Comparison of ENCODE assay signal across 28 cellular contexts in genomic region chr1:11380500-11380899, GRCh38.
"Had no signal": no experiment of that assay in that cellular context is flagged by ENCODE, and none has a peak within 500 bp of the region (broad histone marks: within the 10 kb centered on the region; RNA-seq: fewer than 3 reads in every experiment).

No MANE protein-coding gene starts in this region.

- H3K27ac ChIP-seq: neural progenitor cell, neutrophil, ovary, parathyroid adenoma, psoas muscle, right lobe of liver, sigmoid colon, stomach, thoracic aorta, thyroid gland, tibial nerve, upper lobe of left lung, vagina had no signal

- H3K4me3 Mint-ChIP-seq: natural killer cell; nephron; neural progenitor cell; stimulated activated effector memory CD8-positive, alpha-beta T cell treated with anti-CD3 and anti-CD28 coated beads, Interleukin-12 subunit alpha, Interleukin-12 subunit beta, amount 100 ng/mL, for 72 hours; stimulated activated naive B cell treated with anti-CD40 and anti-IgM and Interleukin-4, amounts not matched to agents 10 μg/mL and 1 μg/mL and 100 μg/mL, for 72 hours; stimulated activated naive CD8-positive, alpha-beta T cell treated with anti-CD3 and anti-CD28 coated beads, Interleukin-15, Interleukin-2, amounts not matched to agents 100 ng/mL and 50 ng/mL, for 24 hours had no signal

- H3K36me3 ChIP-seq: neural progenitor cell, neutrophil, ovary, right lobe of liver, sigmoid colon, stomach, thoracic aorta, thyroid gland, tibial nerve, upper lobe of left lung, vagina had no signal

- H3K9me3 ChIP-seq: neutrophil, ovary, psoas muscle, right lobe of liver, thoracic aorta, thyroid gland, upper lobe of left lung, vagina had no signal

- H3K9ac ChIP-seq: neural progenitor cell, parathyroid adenoma had no signal

- H3K27ac Mint-ChIP-seq: natural killer cell; progenitor cell of endocrine pancreas; stimulated activated effector memory CD8-positive, alpha-beta T cell treated with anti-CD3 and anti-CD28 coated beads, Interleukin-12 subunit alpha, Interleukin-12 subunit beta, amount 100 ng/mL, for 72 hours; stimulated activated naive B cell treated with anti-CD40 and anti-IgM and Interleukin-4, amounts not matched to agents 10 μg/mL and 1 μg/mL and 100 μg/mL, for 72 hours; stimulated activated naive CD8-positive, alpha-beta T cell treated with anti-CD3 and anti-CD28 coated beads, Interleukin-15, Interleukin-2, amounts not matched to agents 100 ng/mL and 50 ng/mL, for 24 hours had no signal

- H3K27me3 ChIP-seq: neural progenitor cell, ovary, right lobe of liver, thyroid gland, upper lobe of left lung, vagina had no signal

- H3K4me2 ChIP-seq: neural progenitor cell had no signal

- H3K27me3 Mint-ChIP-seq: stimulated activated naive CD8-positive, alpha-beta T cell treated with anti-CD3 and anti-CD28 coated beads, Interleukin-15, Interleukin-2, amounts not matched to agents 100 ng/mL and 50 ng/mL, for 24 hours had no signal

- H3K36me3 Mint-ChIP-seq: natural killer cell; stimulated activated effector memory CD8-positive, alpha-beta T cell treated with anti-CD3 and anti-CD28 coated beads, Interleukin-12 subunit alpha, Interleukin-12 subunit beta, amount 100 ng/mL, for 72 hours; stimulated activated naive B cell treated with anti-CD40 and anti-IgM and Interleukin-4, amounts not matched to agents 10 μg/mL and 1 μg/mL and 100 μg/mL, for 72 hours had no signal

- H3K4me3 ChIP-seq: neural progenitor cell, ovary, psoas muscle, right lobe of liver, sigmoid colon, stomach, thoracic aorta, thyroid gland, tibial nerve, upper lobe of left lung, vagina had no signal

- H2AFZ ChIP-seq: neural progenitor cell, parathyroid adenoma had no signal

- H3K4me1 ChIP-seq: neural progenitor cell, parathyroid adenoma, psoas muscle, right lobe of liver, sigmoid colon, stomach, thyroid gland, tibial nerve, upper lobe of left lung had no signal

- H3K9me3 Mint-ChIP-seq: natural killer cell; stimulated activated effector memory CD8-positive, alpha-beta T cell treated with anti-CD3 and anti-CD28 coated beads, Interleukin-12 subunit alpha, Interleukin-12 subunit beta, amount 100 ng/mL, for 72 hours had no signal

- DNase-seq: natural killer cell; nucleus accumbens; ovary; psoas muscle; right cardiac atrium; right lobe of liver; sigmoid colon; small intestine; stimulated activated CD4-positive, alpha-beta T cell treated with anti-CD3 and anti-CD28 coated beads, Interleukin-15, amount 100 ng/mL, for 24 hours; stimulated activated CD4-positive, alpha-beta T cell treated with anti-CD3 and anti-CD28 coated beads, Interleukin-2, amount 100 ng/mL, for 24 hours; stimulated activated CD4-positive, alpha-beta T cell treated with anti-CD3 and anti-CD28 coated beads, Interleukin-2, amount 100 ng/mL, for 48 hours; stimulated activated CD4-positive, alpha-beta T cell treated with anti-CD3 and anti-CD28 coated beads, Interleukin-4, amount 100 ng/mL, for 24 hours; stimulated activated naive B cell treated with anti-CD40 and anti-IgM and Interleukin-4, amounts not matched to agents 10 μg/mL and 1 μg/mL and 100 μg/mL, for 72 hours; stimulated activated naive CD4-positive, alpha-beta T cell treated with Interleukin-2 at 50 U/mL for 16 hours; stomach; thyroid gland; trophoblast cell; upper lobe of left lung had no signal
